ENCODE assay signal across 8 cellular contexts in genomic region chr7:66413379-66414114, GRCh38.
DNase-seq lines count a peak whose midpoint lies in the region; ATAC-seq and TF ChIP-seq lines count a peak whose summit lies in the region.

No MANE protein-coding gene starts in this region.

- POLR2A ChIA-PET in AG04449 (lab: Yijun Ruan, JAX) = no interaction called here

- no peak for DNase-seq in AG04449 (ENCODE audit: low read depth, low spot score)
- DNase-seq in HS-5 (ENCODE audit: low read depth) = peak; percentile 11
- DNase-seq in SW480 (ENCODE audit: low spot score) = peak; percentile 95
- peak in 55 of 56 donors; percentile 27 to 94 (median 81) for DNase-seq in amygdala (lab: John Stamatoyannopoulos, UW)
- peak; percentile 89 for DNase-seq in left cardiac atrium
- DNase-seq in pons (ENCODE audit: low spot score) = peak; percentile 85
- peak; percentile 81 to 85 for DNase-seq in thyroid gland

- H3K9me3 ChIP-seq in thyroid gland = no peaks in the 10 kb centered on the region

- intact Hi-C loops in left cardiac atrium (cut with DNase I) (no loop called here), thyroid gland (cut with DNase I) (loop anchor here (10.0 kb wide), 1 partner anchor 209 kb away; the partner anchor contains the start of gene TPST1)

- peaks cover 0 to 9% of the 10 kb centered on the region in 2 donors for H3K4me1 ChIP-seq in thyroid gland

- 6 to 7% methylated on average over 19 to 23 of the region's 49 CpGs for WGBS in thyroid gland, 2 donors

- CTCF ChIA-PET in AG04449 (lab: Yijun Ruan, JAX) = interaction anchor here (0.7 to 2.1 kb wide), 3 partner anchors 8 to 273 kb away, joined by 3 to 7 read pairs (median 5); no protein-coding TSS in a partner anchor

- peak overlapping the region in 2 of 3 donors; percentile 14 to 33 for H3K27ac ChIP-seq in thyroid gland

- peak; percentile 27 for TF ChIP-seq CTCF in AG04449 (IDR thresholded peaks at IDR 0.05; ENCODE audit: insufficient read depth, low read length, missing control alignments)
- peak in 4 of 6 experiments; percentile 34 to 52 (median 50) for TF ChIP-seq CTCF in thyroid gland (IDR thresholded peaks at IDR 0.05)

- TF ChIP-seq POLR2A in thyroid gland (IDR thresholded peaks at IDR 0.05) = peak in 1 of 2 donors; percentile 40

- ATAC-seq in GM19025 (IDR thresholded peaks at IDR 0.05; ENCODE audit: low read depth, unreplicated experiment) = peak; percentile 59
- peak; percentile 91 to 92 for ATAC-seq in left cardiac atrium

- no peaks in the 10 kb centered on the region for H3K27me3 ChIP-seq in thyroid gland

- H3K36me3 ChIP-seq in thyroid gland = no peaks in the 10 kb centered on the region

- H3K4me3 ChIP-seq in AG04449 (ENCODE audit: low read depth, low read length) (peak overlapping the region; percentile 62), thyroid gland (replicated peaks in 1 of 3) (peak overlapping the region in 1 of 3 donors; percentile 33)
